In genomic region chr18:57333941-57334340, GRCh38 we compare ENCODE assay signal across 24 cellular contexts. TPM values are rescaled to one million over a fixed set of nuclear protein-coding genes. Genes with fewer than 3 reads are reported as not detected.
DNase-seq lines count a peak whose midpoint lies in the region; ATAC-seq, FAIRE-seq and TF ChIP-seq lines count a peak whose summit lies in the region.
"Had no signal": no experiment of that assay in that cellular context is flagged by ENCODE, and none has a peak within 500 bp of the region (broad histone marks: within the 10 kb centered on the region; RNA-seq: fewer than 3 reads in every experiment).

No MANE protein-coding gene starts in this region.

- FAIRE-seq in HepG2 (lab: Jason Lieb, UNC), result no peak
- FAIRE-seq: GM12878 had no signal

- ATAC-seq in HepG2, result peak; percentile 35; the same call in 2 of the 3 replicates
- no peak for ATAC-seq in right lobe of liver
- ATAC-seq in HG03280 (IDR thresholded peaks at IDR 0.05; ENCODE audit: unreplicated experiment), result no peak
- ATAC-seq: CD8-positive, alpha-beta T cell; GM12878 had no signal

- POLR2A ChIA-PET in HepG2 (lab: Yijun Ruan, JAX), result no interaction called here

- TF ChIP-seq RAD21 in HepG2 (CRISPR knock-in tag; IDR thresholded peaks at IDR 0.05), result no peak

- H3K4me3 ChIP-seq in HepG2 (replicated peaks in 1 of 3; ENCODE audit: insufficient read depth in 1 of 3, low read depth in 2 of 3, low read length in 3 of 3) (no peak overlapping the region), right lobe of liver (no peak overlapping the region), SJCRH30 (no peak overlapping the region), H7 (ENCODE audit: insufficient read depth, low read depth, low read length) (no peak overlapping the region)
- H3K4me3 ChIP-seq: BLaER1, GM12878 had no signal

- H3K9me3 ChIP-seq in HepG2 (ENCODE audit: low read length) (no peaks in the 10 kb centered on the region), right lobe of liver (no peaks in the 10 kb centered on the region), SJCRH30 (replicated peaks) (no peaks in the 10 kb centered on the region)
- H3K9me3 ChIP-seq: BLaER1 had no signal

- BruUV-seq in HepG2 (replicated peaks; lab: Mats Ljungman, UMichigan), result no TSS peak

- H3K27me3 ChIP-seq in HepG2 (ENCODE audit: control insufficient read depth in 1 of 2, insufficient read depth in 2 of 2, low read length in 2 of 2) (peaks cover 1 to 3% of the 10 kb centered on the region in 2 experiments; a peak in 2 of 5 replicates), right lobe of liver (no peaks in the 10 kb centered on the region), SJCRH30 (no peaks in the 10 kb centered on the region), H7 (ENCODE audit: control insufficient read depth, insufficient read depth, low read length) (no peaks in the 10 kb centered on the region)
- H3K27me3 ChIP-seq: BLaER1 had no signal

- H3K4me2 ChIP-seq in HepG2 (ENCODE audit: low read depth, low read length), result no peak overlapping the region
- H3K4me2 ChIP-seq: BLaER1 had no signal

- H3K27ac ChIP-seq in HepG2 (ENCODE audit: extremely low read length, insufficient read depth, low read length), result no peak overlapping the region
- no peak overlapping the region for H3K27ac ChIP-seq in right lobe of liver
- H3K27ac ChIP-seq in SJCRH30, result no peak overlapping the region
- H3K27ac ChIP-seq: BLaER1 had no signal

- DNase-seq in HepG2 (ENCODE audit: low spot score) (no peak), right lobe of liver (no peak), SJCRH30 (peak; percentile 4 to 8), iPS-NIHi11 (ENCODE audit: low spot score) (peak; percentile 27), H7 (no peak), T-helper 1 cell (no peak)
- no peak for DNase-seq in stimulated activated naive CD4-positive, alpha-beta T cell (lab: John Stamatoyannopoulos, UW)
- DNase-seq: CD8-positive, alpha-beta T cell; DND-41; GDM1; HFFc6; NCI-H1048; NCI-H146; NCI-H2081; NCI-H2227 treated with DMSO at 0.1 percent for 48 hours; NCI-H524; SHP77 treated with DMSO at 0.1 percent for 48 hours had no signal

- intact Hi-C loops in HepG2 (cut with micrococcal nuclease; ENCODE audit: unreplicated experiment), result no loop called here
- intact Hi-C loops in right lobe of liver (cut with DNase I), result no loop called here

- CTCF ChIA-PET in HepG2 (lab: Yijun Ruan, JAX; ENCODE audit: low intra/inter-chr PET ratio, low total read pairs), result no interaction called here

- TF ChIP-seq POLR2A in HepG2 (IDR thresholded peaks at IDR 0.05; ENCODE audit: insufficient read depth in 1 of 2, low read depth in 2 of 2, low read length in 2 of 2) (no peak), right lobe of liver (IDR thresholded peaks at IDR 0.05) (no peak)

- WGBS in HepG2 (ENCODE audit: low lambda C conversion rate), result 13% methylated on average over 1 of the region's 5 CpGs
- WGBS in right lobe of liver (ENCODE audit: insufficient coverage, low coverage, low lambda C conversion rate, missing lambda C conversion rate), result 78% methylated on average over 5 of the region's 5 CpGs

- TF ChIP-seq CTCF in HepG2 (CRISPR knock-in tag; IDR thresholded peaks at IDR 0.05) (no peak), right lobe of liver (IDR thresholded peaks at IDR 0.05) (no peak)

- H3K79me2 ChIP-seq in HepG2 (ENCODE audit: insufficient read depth, low read length), result no peaks in the 10 kb centered on the region

- TF ChIP-seq EP300 in HepG2 (IDR thresholded peaks at IDR 0.05; ENCODE audit: low read depth in 2 of 2, low read length in 2 of 2) (no peak), HepG2 (CRISPR knock-in tag; IDR thresholded peaks at IDR 0.05; ENCODE audit: borderline replicate concordance) (no peak)

- no peaks in the 10 kb centered on the region for H3K36me3 ChIP-seq in HepG2 (replicated peaks in 1 of 2; ENCODE audit: control insufficient read depth in 1 of 2, insufficient read depth in 2 of 2, low read length in 2 of 2)
- no peaks in the 10 kb centered on the region for H3K36me3 ChIP-seq in right lobe of liver
- H3K36me3 ChIP-seq in SJCRH30, result no peaks in the 10 kb centered on the region
- no peaks in the 10 kb centered on the region for H3K36me3 ChIP-seq in H7 (replicated peaks; ENCODE audit: control insufficient read depth, insufficient read depth, low read length)
- H3K36me3 ChIP-seq: BLaER1 had no signal

- H4K20me1 ChIP-seq in HepG2 (ENCODE audit: insufficient read depth, low read length), result no peaks in the 10 kb centered on the region
- H4K20me1 ChIP-seq: BLaER1 had no signal

- H3K9ac ChIP-seq in HepG2 (ENCODE audit: insufficient read depth, low read depth, low read length), result no peak overlapping the region
- H3K9ac ChIP-seq: BLaER1 had no signal

- H2AFZ ChIP-seq in HepG2 (ENCODE audit: low read length), result no peak overlapping the region

- no peaks in the 10 kb centered on the region for H3K4me1 ChIP-seq in HepG2 (ENCODE audit: insufficient read depth, low read length)
- H3K4me1 ChIP-seq in right lobe of liver, result no peaks in the 10 kb centered on the region
- no peaks in the 10 kb centered on the region for H3K4me1 ChIP-seq in SJCRH30
- H3K4me1 ChIP-seq: BLaER1 had no signal

- in situ Hi-C loops in HepG2 (cut with HindIII; ENCODE audit: extremely low pct_ligation_motif_present, low pct_unique_long_range_greater_than_20kb), result no loop called here

TF ChIP-seq in HepG2, 621 proteins besides CTCF, POLR2A, EP300 and RAD21:
- TF ChIP-seq TBL1XR1 (IDR thresholded peaks at IDR 0.05; ENCODE audit: borderline replicate concordance, low read length, partially characterized antibody), result no peak
- no peak for TF ChIP-seq ZNF101 (CRISPR knock-in tag; IDR thresholded peaks at IDR 0.05; ENCODE audit: borderline replicate concordance, low read depth)
- TF ChIP-seq ZNF230 (CRISPR knock-in tag; IDR thresholded peaks at IDR 0.05), result no peak
TF ChIP-seq in HepG2: peak in this region for 0.

RNA-seq across cellular contexts. Expression of gene ST8SIA3, which starts 18.4 kb away (rescaled TPM):
- not detected in 2 replicates for total RNA-seq in HepG2 (2016; rRNA removed; fragmentation: Illumina TruSeq; extraction: Trizol)
- total RNA-seq in HepG2 (2016; cell fraction: cytosol; rRNA removed; fragmentation: Illumina TruSeq; extraction: Trizol; ENCODE audit: low read depth), result not detected in 2 replicates
- not detected in 2 replicates for total RNA-seq in HepG2 (2016; cell fraction: insoluble cytoplasmic fraction; rRNA removed; fragmentation: Illumina TruSeq; extraction: Trizol)
- total RNA-seq in HepG2 (2016; cell fraction: membrane; rRNA removed; fragmentation: Illumina TruSeq; extraction: Trizol), result not detected in 2 replicates
- total RNA-seq in HepG2 (2016; cell fraction: nucleus; rRNA removed; fragmentation: Illumina TruSeq; extraction: Trizol), result not detected in 2 replicates
- not detected in 2 replicates for polyA plus RNA-seq in HepG2 (2011; rRNA removed)
- polyA plus RNA-seq in HepG2 (2011; cell fraction: cytosol; rRNA removed), result not detected in 2 replicates
- not detected in 2 replicates for polyA plus RNA-seq in HepG2 (2011; cell fraction: nucleus; rRNA removed)
- polyA plus RNA-seq in HepG2 (2012), result 0.01 and 0.03 TPM in 2 replicates
- polyA plus RNA-seq in HepG2 (2016; cell fraction: cytosol; fragmentation: Illumina TruSeq; extraction: Trizol; ENCODE audit: low read depth), result not detected in 2 replicates
- not detected in 2 replicates for polyA plus RNA-seq in HepG2 (2016; cell fraction: insoluble cytoplasmic fraction; fragmentation: Illumina TruSeq; extraction: Trizol; ENCODE audit: low read depth)
- polyA plus RNA-seq in HepG2 (2016; cell fraction: membrane; fragmentation: Illumina TruSeq; extraction: Trizol; ENCODE audit: low read depth), result not detected in 2 replicates
- polyA plus RNA-seq in HepG2 (2016; cell fraction: nucleus; fragmentation: Illumina TruSeq; extraction: Trizol; ENCODE audit: insufficient read depth, low read depth), result not detected in 2 replicates
- polyA minus RNA-seq in HepG2 (2011; rRNA and poly(A)+ RNA removed; ENCODE audit: low replicate concordance), result not detected in 2 replicates
- not detected in 2 replicates for polyA minus RNA-seq in HepG2 (2011; cell fraction: cytosol; rRNA and poly(A)+ RNA removed)
- not detected in 2 replicates for polyA minus RNA-seq in HepG2 (2011; cell fraction: nucleus; rRNA and poly(A)+ RNA removed)
- total RNA-seq in right lobe of liver, result under 1 TPM in 5 of 6 experiments, not detected in 1; 0.02 to 0.15 (median 0.07) TPM
- total RNA-seq in SJCRH30 (2014; rRNA removed; shearing (Covaris generic)), result under 0.01 TPM in 1 of 2 replicates, not detected in the other
- total RNA-seq in H7 (2014; rRNA removed; shearing (Covaris generic)), result 0.66 and 1.5 TPM in 2 replicates
- total RNA-seq: A172; CD8-positive, alpha-beta T cell; HFFc6; HT-29; RPMI7951 had no signal
- polyA plus RNA-seq: GM12878, IgD-negative memory B cell had no signal

Comparison
In these comparisons a context has a peak if more than half of its experiments do, and no peak if none do; other contexts are left out.
1. DNase-seq: peak in SJCRH30 (2 of 2) and iPS-NIHi11 (single experiment); none in HepG2 (single experiment), right lobe of liver (0 of 3), H7 (single experiment), T-helper 1 cell (0 of 5) and stimulated activated naive CD4-positive, alpha-beta T cell (0 of 6).